ENCODE assay signal across 25 cellular contexts in genomic region chr14:41668346-41668745, GRCh38.
DNase-seq lines count a peak whose midpoint lies in the region; ATAC-seq and TF ChIP-seq lines count a peak whose summit lies in the region.
"Had no signal": no experiment of that assay in that cellular context is flagged by ENCODE, and none has a peak within 500 bp of the region (broad histone marks: within the 10 kb centered on the region; RNA-seq: fewer than 3 reads in every experiment).

No MANE protein-coding gene starts in this region.

- H2BK15ac ChIP-seq in mesenchymal stem cell (ENCODE audit: low read depth, poor library complexity, severe bottlenecking), result no peak overlapping the region

- H3K27ac ChIP-seq in GM23248 (no peak overlapping the region), mesenchymal stem cell (ENCODE audit: low read length, poor library complexity, severe bottlenecking) (no peak overlapping the region), ovary (no peak overlapping the region)
- H3K27ac ChIP-seq: PC-9, right atrium auricular region, stomach had no signal

- no peak overlapping the region for H3K4me2 ChIP-seq in GM23248 (ENCODE audit: unreplicated experiment)
- no peak overlapping the region for H3K4me2 ChIP-seq in mesenchymal stem cell (ENCODE audit: low read length, poor library complexity, severe bottlenecking)
- H3K4me2 ChIP-seq: PC-9 had no signal

- TF ChIP-seq POLR2A in ovary (IDR thresholded peaks at IDR 0.05), result no peak

- no peak overlapping the region for H4K8ac ChIP-seq in mesenchymal stem cell (ENCODE audit: low read length)

- H2AK5ac ChIP-seq in mesenchymal stem cell (ENCODE audit: low read length, severe bottlenecking), result no peak overlapping the region

- intact Hi-C loops in ovary (cut with DNase I), result no loop called here

- H3K27me3 ChIP-seq in GM23248 (replicated peaks; ENCODE audit: insufficient read depth) (no peaks in the 10 kb centered on the region), mesenchymal stem cell (ENCODE audit: control insufficient read depth in 1 of 2, insufficient read depth in 1 of 2, low read length in 2 of 2) (no peaks in the 10 kb centered on the region), ovary (no peaks in the 10 kb centered on the region)
- H3K27me3 ChIP-seq: right atrium auricular region, stomach had no signal

- no peak overlapping the region for H4K91ac ChIP-seq in mesenchymal stem cell (ENCODE audit: low read length)

- H3K9ac ChIP-seq in GM23248, result no peak overlapping the region
- peak overlapping the region; percentile 71 for H3K9ac ChIP-seq in mesenchymal stem cell (ENCODE audit: low read length)

- H3K79me2 ChIP-seq in GM23248 (ENCODE audit: insufficient read depth), result no peaks in the 10 kb centered on the region

- no peak overlapping the region for H3K18ac ChIP-seq in mesenchymal stem cell (ENCODE audit: low read depth in 1 of 2, low read length in 2 of 2)

- no peak for TF ChIP-seq CTCF in choroid plexus epithelial cell (conservative IDR thresholded peaks at IDR 0.05; ENCODE audit: low read depth, low read length)
- TF ChIP-seq CTCF in ovary (IDR thresholded peaks at IDR 0.05), result no peak

- in situ Hi-C loops in GM23248 (cut with MboI), result no loop called here

- no peak for TF ChIP-seq EP300 in ovary (IDR thresholded peaks at IDR 0.05)

- no peak for ATAC-seq in activated T-cell treated with anti-CD3 and anti-CD28 coated beads, Interleukin-2, amount 50 U/mL, for 72 hours (replicated peaks in 1 of 2)
- ATAC-seq in HG03097 (IDR thresholded peaks at IDR 0.05; ENCODE audit: low FRiP score, unreplicated experiment), result no peak
- ATAC-seq: GM12878 had no signal

- H2BK120ac ChIP-seq in mesenchymal stem cell (ENCODE audit: low read depth, low read length), result no peak overlapping the region

- no peak overlapping the region for H2BK12ac ChIP-seq in mesenchymal stem cell (ENCODE audit: low read length in 2 of 2)

- DNase-seq in GM23248, result peak; percentile 42
- DNase-seq in NCI-H446 treated with DMSO at 0.1 percent for 48 hours (lab: John Stamatoyannopoulos, UW), result peak; percentile 82
- peak; percentile 14 for DNase-seq in choroid plexus epithelial cell (ENCODE audit: low read depth)
- DNase-seq in mesenchymal stem cell, result no peak
- DNase-seq in ovary, result no peak
- DNase-seq in activated T-cell treated with anti-CD3 and anti-CD28 coated beads, Interleukin-2, amount 50 U/mL, for 72 hours, result no peak
- DNase-seq in EL, result no peak
- DNase-seq: activated CD4-positive, alpha-beta memory T cell treated with anti-CD3 and anti-CD28 coated beads for 36 hours; activated gamma-delta T cell treated with Interleukin-2 at 50 U/mL for 16 hours; amniotic stem cell; caudate nucleus; DMS79 treated with DMSO at 0.1 percent for 48 hours; HCEC 1CT; mesendoderm; naive B cell; NCI-H1092; NCI-H2107; PC-9; SHP77; stomach; trophoblast cell had no signal

- no peaks in the 10 kb centered on the region for H3K4me1 Mint-ChIP-seq in activated T-cell treated with anti-CD3 and anti-CD28 coated beads, Interleukin-2, amount 50 U/mL, for 72 hours (ENCODE audit: low read depth)
- H3K4me1 Mint-ChIP-seq: B cell, naive B cell had no signal

- H3K4me3 Mint-ChIP-seq in activated T-cell treated with anti-CD3 and anti-CD28 coated beads, Interleukin-2, amount 50 U/mL, for 72 hours, result no peak overlapping the region
- H3K4me3 Mint-ChIP-seq: activated CD4-positive, alpha-beta memory T cell treated with anti-CD3 and anti-CD28 coated beads for 36 hours; B cell had no signal

- H3K9me3 Mint-ChIP-seq in activated T-cell treated with anti-CD3 and anti-CD28 coated beads, Interleukin-2, amount 50 U/mL, for 72 hours, result no peaks in the 10 kb centered on the region
- H3K9me3 Mint-ChIP-seq: activated CD4-positive, alpha-beta memory T cell treated with anti-CD3 and anti-CD28 coated beads for 36 hours; naive B cell had no signal

- H3K23ac ChIP-seq in mesenchymal stem cell (ENCODE audit: low read length in 2 of 2), result no peak overlapping the region

- no peaks in the 10 kb centered on the region for H3K36me3 Mint-ChIP-seq in activated T-cell treated with anti-CD3 and anti-CD28 coated beads, Interleukin-2, amount 50 U/mL, for 72 hours (ENCODE audit: insufficient read depth in 2 of 2)
- H3K36me3 Mint-ChIP-seq: activated CD4-positive, alpha-beta memory T cell treated with anti-CD3 and anti-CD28 coated beads for 36 hours; naive B cell had no signal

- no peak overlapping the region for H3K27ac Mint-ChIP-seq in activated T-cell treated with anti-CD3 and anti-CD28 coated beads, Interleukin-2, amount 50 U/mL, for 72 hours
- H3K27ac Mint-ChIP-seq: activated CD4-positive, alpha-beta memory T cell treated with anti-CD3 and anti-CD28 coated beads for 36 hours; B cell; naive B cell had no signal

- no peak overlapping the region for H2BK5ac ChIP-seq in mesenchymal stem cell (ENCODE audit: low read depth, low read length, poor library complexity, severe bottlenecking)

- peaks cover 5% of the 10 kb centered on the region; the same call in 1 of the 2 replicates for H3K4me1 ChIP-seq in GM23248 (ENCODE audit: insufficient read depth)
- no peaks in the 10 kb centered on the region for H3K4me1 ChIP-seq in mesenchymal stem cell (ENCODE audit: control insufficient read depth, insufficient read depth, low read depth, low read length)
- no peaks in the 10 kb centered on the region for H3K4me1 ChIP-seq in ovary (ENCODE audit: insufficient read depth)
- H3K4me1 ChIP-seq: right atrium auricular region, stomach had no signal

- H3K4ac ChIP-seq in mesenchymal stem cell (ENCODE audit: low read depth in 1 of 2, low read length in 2 of 2), result no peak overlapping the region

- no peak overlapping the region for H2AFZ ChIP-seq in GM23248
- H2AFZ ChIP-seq in mesenchymal stem cell (ENCODE audit: low read depth, low read length), result no peak overlapping the region
- H2AFZ ChIP-seq: PC-9 had no signal

- H3K79me1 ChIP-seq in mesenchymal stem cell (replicated peaks; ENCODE audit: low read length, poor library complexity, severe bottlenecking), result no peaks in the 10 kb centered on the region

- H3K9me3 ChIP-seq in GM23248 (ENCODE audit: low read depth) (no peaks in the 10 kb centered on the region), mesenchymal stem cell (ENCODE audit: control insufficient read depth, low read length) (no peaks in the 10 kb centered on the region), ovary (no peaks in the 10 kb centered on the region)
- H3K9me3 ChIP-seq: right atrium auricular region, stomach had no signal

- H4K20me1 ChIP-seq in GM23248 (ENCODE audit: insufficient read depth), result no peaks in the 10 kb centered on the region

- 35 to 43% methylated on average over 1 of the region's 1 CpG for WGBS in GM23248 (ENCODE audit: low coverage in 1 of 2, low lambda C conversion rate in 2 of 2, missing lambda C conversion rate in 2 of 2), 2 experiments
- 37% methylated on average over 1 of the region's 1 CpG for WGBS in mesenchymal stem cell
- 17 to 22% (median 20%) methylated on average over 1 of the region's 1 CpG for WGBS in ovary, 3 donors

- no peaks in the 10 kb centered on the region for H3F3A ChIP-seq in GM23248 (ENCODE audit: insufficient read depth)

- H3K4me3 ChIP-seq in GM23248 (no peak overlapping the region), choroid plexus epithelial cell (ENCODE audit: low read depth, low read length) (no peak overlapping the region), mesenchymal stem cell (ENCODE audit: insufficient read depth in 1 of 2, low read depth in 1 of 2, low read length in 2 of 2) (no peak overlapping the region), ovary (no peak overlapping the region)
- H3K4me3 ChIP-seq: GM12878, PC-9, right atrium auricular region, stomach had no signal

- H3K27me3 Mint-ChIP-seq in activated T-cell treated with anti-CD3 and anti-CD28 coated beads, Interleukin-2, amount 50 U/mL, for 72 hours (ENCODE audit: low read depth), result no peaks in the 10 kb centered on the region
- H3K27me3 Mint-ChIP-seq: activated CD4-positive, alpha-beta memory T cell treated with anti-CD3 and anti-CD28 coated beads for 36 hours; B cell; naive B cell had no signal

- H3K14ac ChIP-seq in mesenchymal stem cell (ENCODE audit: low read length in 2 of 2), result no peak overlapping the region

- no peaks in the 10 kb centered on the region for H3K9me2 ChIP-seq in GM23248 (ENCODE audit: insufficient read depth)

- no peaks in the 10 kb centered on the region for H3K36me3 ChIP-seq in GM23248 (ENCODE audit: low read depth)
- H3K36me3 ChIP-seq in mesenchymal stem cell (ENCODE audit: control insufficient read depth in 1 of 2, insufficient read depth in 2 of 2, low read depth in 1 of 2, low read length in 2 of 2), result no peaks in the 10 kb centered on the region
- H3K36me3 ChIP-seq in ovary, result no peaks in the 10 kb centered on the region
- H3K36me3 ChIP-seq: right atrium auricular region, stomach had no signal

Comparison
In these comparisons a context has a peak if more than half of its experiments do, and no peak if none do; other contexts are left out.
1. DNase-seq: peak in GM23248 (single experiment), NCI-H446 treated with DMSO at 0.1 percent for 48 hours (single experiment) and choroid plexus epithelial cell (single experiment); none in mesenchymal stem cell (single experiment), ovary (0 of 5), activated T-cell treated with anti-CD3 and anti-CD28 coated beads, Interleukin-2, amount 50 U/mL, for 72 hours (0 of 2) and EL (single experiment).